2 cellular contexts compared by ENCODE assay signal in the genomic region with DNA sequence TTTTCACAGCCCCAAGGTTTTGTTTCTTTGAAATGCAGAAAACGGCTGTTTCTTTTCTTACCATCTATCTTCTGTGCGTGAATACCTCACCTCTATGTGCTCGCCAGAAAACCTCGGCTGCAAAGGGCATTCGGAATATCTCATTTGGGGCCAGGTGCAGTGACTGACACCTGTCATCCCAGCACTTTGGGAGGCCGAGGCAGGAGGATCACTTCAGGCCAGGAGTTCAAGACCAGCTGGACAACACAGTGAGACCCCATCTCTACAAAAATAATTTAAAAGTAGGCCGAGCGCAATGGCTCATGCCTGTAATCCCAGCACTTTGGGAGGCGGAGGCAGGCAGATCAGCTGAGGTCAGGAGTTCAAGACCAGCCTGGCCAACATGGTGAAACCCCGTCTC.
A peak's percentile ranks its signal among the peaks of the same experiment; 100 is the strongest.
TF ChIP-seq lines count a peak whose summit lies in the region.

No MANE protein-coding gene starts in this region.

TF ChIP-seq in HEK293, 187 proteins besides CTCF, POLR2A, EP300 and RAD21:
- peak; percentile 46; the same call in 1 of the 2 replicates for TF ChIP-seq ZNF121 (tag by site-specific recombination; IDR thresholded peaks at IDR 0.05)

TF ChIP-seq in HepG2, 621 proteins besides CTCF, POLR2A, EP300 and RAD21:
- 0 out of 2 replicates have a peak, but pooled peaks have one; percentile 15 for TF ChIP-seq ZNF121 (CRISPR knock-in tag; IDR thresholded peaks at IDR 0.05)
